In the genomic region with DNA sequence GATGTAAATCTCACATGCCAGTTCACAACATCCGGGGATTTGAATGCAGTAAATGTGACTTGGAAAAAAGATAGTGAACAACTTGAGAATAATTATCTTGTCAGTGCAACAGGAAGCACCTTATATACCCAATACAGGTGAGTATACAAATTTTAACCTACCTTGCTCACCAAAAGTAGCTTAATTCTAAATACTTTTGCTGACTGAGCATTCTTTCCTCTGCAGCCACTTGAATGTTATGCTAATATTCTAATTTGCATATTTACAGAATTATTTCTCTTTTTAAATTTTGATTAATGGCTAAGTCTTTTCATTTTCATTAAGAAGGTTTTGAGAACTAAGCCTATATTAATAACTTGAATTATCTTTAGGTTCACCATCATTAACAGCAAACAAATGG, we compare ENCODE assay signal across 8 cellular contexts.
DNase-seq lines count a peak whose midpoint lies in the region; FAIRE-seq and TF ChIP-seq lines count a peak whose summit lies in the region.
"Not testable (repeated sequence)": the region's sequence is repeated elsewhere in the genome, so short reads cannot be mapped to it uniquely, and the experiment has no call there.

No MANE protein-coding gene starts in this region.

- H3K27me3 ChIP-seq in H9 (ENCODE audit: insufficient read depth, low read length); Karpas-422 (ENCODE audit: low read length); H1 (replicated peaks in 1 of 4; ENCODE audit: control insufficient read depth in 3 of 4, extremely low read depth in 1 of 4, insufficient read depth in 3 of 4, low read length in 3 of 4); small intestine (ENCODE audit: control insufficient read depth in 2 of 2, insufficient read depth in 2 of 2, low read length in 2 of 2): not testable (repeated sequence)

- not testable (repeated sequence) for H3K36me3 Mint-ChIP-seq in H9 (ENCODE audit: insufficient read depth in 1 of 3, low read depth in 3 of 3)

- not testable (repeated sequence) for H3K4me2 ChIP-seq in H9 (ENCODE audit: insufficient read depth, insufficient read length, low read length)
- H3K4me2 ChIP-seq in Karpas-422 (ENCODE audit: low read depth, low read length, poor library complexity, severe bottlenecking) (peak overlapping the region; percentile 30), H1 (ENCODE audit: insufficient read depth in 1 of 2, low read depth in 2 of 2, low read length in 2 of 2) (0 out of 4 replicates have a peak overlapping the region, but pooled peaks of 1 of the 2 experiments have one; percentile 27)

- H3K4me1 ChIP-seq in H9 (ENCODE audit: insufficient read depth, low read length); H1 (replicated peaks in 1 of 4; ENCODE audit: control insufficient read depth in 3 of 4, insufficient read depth in 4 of 4, low read length in 3 of 4); small intestine (ENCODE audit: control insufficient read depth in 2 of 2, insufficient read depth in 1 of 2, low read depth in 1 of 2, low read length in 1 of 2): not testable (repeated sequence)
- H3K4me1 ChIP-seq in Karpas-422 (ENCODE audit: low read length), result peaks cover 46% of the 10 kb centered on the region

- H3K79me2 ChIP-seq in H9 (ENCODE audit: insufficient read depth, low read length); Karpas-422 (ENCODE audit: low read length); H1 (ENCODE audit: control insufficient read depth in 1 of 2, insufficient read depth in 2 of 2, low read length in 2 of 2): not testable (repeated sequence)

- not testable (repeated sequence) for TF ChIP-seq EP300 in H1 (IDR thresholded peaks at IDR 0.05; ENCODE audit: borderline replicate concordance in 1 of 2, low read depth in 2 of 2, low read length in 2 of 2)

- H2BK12ac ChIP-seq in H9 (ENCODE audit: insufficient read length, low read depth, low read length); H1 (ENCODE audit: low read depth, low read length): not testable (repeated sequence)

- H2AK5ac ChIP-seq in H9 (ENCODE audit: insufficient read length, low read length); H1 (ENCODE audit: low read depth, low read length): not testable (repeated sequence)

- not testable (repeated sequence) for H4K91ac ChIP-seq in H9 (ENCODE audit: insufficient read length, low read depth, low read length); H1 (replicated peaks; ENCODE audit: insufficient read length, low read length)

- TF ChIP-seq RAD21 in H1 (IDR thresholded peaks at IDR 0.05 in 1 of 2, conservative IDR thresholded peaks at IDR 0.05 in 1 of 2; ENCODE audit: low read depth in 2 of 2, low read length in 2 of 2), result not testable (repeated sequence)

- peak overlapping the region in 2 of 3 experiments; percentile 21 to 93; a peak in 3 of 7 replicates for H3K27ac Mint-ChIP-seq in H9

- not testable (repeated sequence) for H2BK5ac ChIP-seq in H9 (ENCODE audit: insufficient read length, low read length); H1 (ENCODE audit: low read depth, low read length)

- H4K20me1 ChIP-seq in H9 (ENCODE audit: control insufficient read depth, insufficient read depth, insufficient read length); Karpas-422 (ENCODE audit: insufficient read depth, low read depth, low read length); H1 (replicated peaks in 1 of 2; ENCODE audit: control insufficient read depth in 1 of 2, insufficient read depth in 2 of 2, low read length in 2 of 2): not testable (repeated sequence)

- H3K9me2 ChIP-seq in Karpas-422 (replicated peaks; ENCODE audit: insufficient read depth, low read length), result not testable (repeated sequence)

- H3K27ac ChIP-seq in H9 (ENCODE audit: insufficient read length, low read depth, low read length); Karpas-422 (ENCODE audit: low read length); H1 (ENCODE audit: low read depth, low read length); small intestine (ENCODE audit: low read depth in 1 of 2, low read length in 1 of 2): not testable (repeated sequence)

- H3K4me3 ChIP-seq in Karpas-422 (ENCODE audit: low read length); H1 (ENCODE audit: extremely low read depth in 1 of 4, insufficient read depth in 2 of 4, low read depth in 3 of 4, low read length in 4 of 4); small intestine (ENCODE audit: low read depth in 1 of 2, low read length in 2 of 2): not testable (repeated sequence)

- H3T11ph ChIP-seq in H9 (ENCODE audit: low read length), result not testable (repeated sequence)

- not testable (repeated sequence) for H3K9me3 Mint-ChIP-seq in H9

- not testable (repeated sequence) for H3K9ac ChIP-seq in H9 (ENCODE audit: extremely low read depth, insufficient read length, low read length); Karpas-422 (ENCODE audit: low read length); H1 (replicated peaks in 1 of 4; ENCODE audit: extremely low read depth in 1 of 4, low read depth in 3 of 4, low read length in 3 of 4)

- H3K4me1 Mint-ChIP-seq in H9, result peaks cover 34 to 43% of the 10 kb centered on the region in 2 experiments

- not testable (repeated sequence) for H3K14ac ChIP-seq in H9 (ENCODE audit: insufficient read depth, low read length); H1 (ENCODE audit: insufficient read length)

- H3K27me3 Mint-ChIP-seq in H9 (ENCODE audit: low read depth), result not testable (repeated sequence)

- POLR2A ChIA-PET in H1 (lab: Charles Lee; ENCODE audit: partially characterized antibody), result not testable (repeated sequence)

- not testable (repeated sequence) for H2BK15ac ChIP-seq in H9 (ENCODE audit: low read depth, low read length); H1 (ENCODE audit: low read length)

- not testable (repeated sequence) for H2BK20ac ChIP-seq in H9 (ENCODE audit: low read depth, low read length, poor library complexity, severe bottlenecking); H1 (ENCODE audit: low read length)

- TF ChIP-seq CTCF in H9 (conservative IDR thresholded peaks at IDR 0.05); H1 (IDR thresholded peaks at IDR 0.05; ENCODE audit: control extremely low read depth in 1 of 3, insufficient read depth in 1 of 3, low read depth in 1 of 3, low read length in 3 of 3): not testable (repeated sequence)

- not testable (repeated sequence) for TF ChIP-seq POLR2A in H1 (IDR thresholded peaks at IDR 0.05; ENCODE audit: control extremely low read depth in 1 of 2, low read depth in 2 of 2, low read length in 2 of 2)

- H3K4ac ChIP-seq in H9 (ENCODE audit: low read depth, low read length); H1 (replicated peaks; ENCODE audit: insufficient read length, low read depth, low read length): not testable (repeated sequence)

- H3K18ac ChIP-seq in H9 (ENCODE audit: insufficient read length, low read depth, low read length); H1 (ENCODE audit: extremely low read depth, low read length): not testable (repeated sequence)

- H3K56ac ChIP-seq in H9 (ENCODE audit: insufficient read length, low read depth, low read length); H1 (replicated peaks; ENCODE audit: insufficient read length, low read depth, low read length): not testable (repeated sequence)

- not testable (repeated sequence) for H4K5ac ChIP-seq in H9 (ENCODE audit: insufficient read length, low read depth, low read length); H1 (ENCODE audit: insufficient read length, low read depth, low read length)

- not testable (repeated sequence) for H3K4me3 Mint-ChIP-seq in H9

- not testable (repeated sequence) for DNase-seq in H9; H1 (ENCODE audit: low read depth in 1 of 2, low spot score in 2 of 2); small intestine
- DNase-seq in Karpas-422, result peak; percentile 34

- H4K8ac ChIP-seq in H9 (replicated peaks; ENCODE audit: insufficient read length, low read depth, low read length); H1 (ENCODE audit: extremely low read depth, insufficient read depth, low read length): not testable (repeated sequence)

- H3K36me3 ChIP-seq in Karpas-422 (ENCODE audit: insufficient read depth, low read length); H1 (ENCODE audit: control insufficient read depth in 2 of 4, insufficient read depth in 4 of 4, low read length in 3 of 4); small intestine (ENCODE audit: control insufficient read depth in 2 of 2, insufficient read depth in 2 of 2, low read length in 2 of 2): not testable (repeated sequence)

- H2BK120ac ChIP-seq in H9 (ENCODE audit: low read depth, low read length, poor library complexity, severe bottlenecking); H1 (replicated peaks; ENCODE audit: low read depth, low read length): not testable (repeated sequence)

- not testable (repeated sequence) for H2AFZ ChIP-seq in H9 (ENCODE audit: low read length); Karpas-422 (ENCODE audit: low read length); H1 (ENCODE audit: low read length)

- H3K79me1 ChIP-seq in H9 (ENCODE audit: insufficient read depth, low read depth, low read length, poor library complexity, severe bottlenecking); H1 (ENCODE audit: low read depth, low read length): not testable (repeated sequence)

- not testable (repeated sequence) for H3K23ac ChIP-seq in H9 (ENCODE audit: insufficient read length, low read depth, low read length); H1 (ENCODE audit: insufficient read length)

- FAIRE-seq in A204.1 (lab: Jason Lieb, UNC), result peak; percentile 21
- FAIRE-seq in G401.6 (lab: Jason Lieb, UNC), result peak; percentile 46
- FAIRE-seq in TTC549 (lab: Jason Lieb, UNC), result peak; percentile 47
- FAIRE-seq in H1 (lab: Jason Lieb, UNC), result peak; percentile 36
- peak; percentile 84 for FAIRE-seq in islet of Langerhans (lab: Jason Lieb, UNC)
- FAIRE-seq in small intestine (lab: Jason Lieb, UNC), result peak; percentile 55

- H3K23me2 ChIP-seq in H9 (ENCODE audit: insufficient read length, low read depth, low read length, poor library complexity, severe bottlenecking); H1 (ENCODE audit: low read depth, low read length): not testable (repeated sequence)

- H3K9me3 ChIP-seq in H9 (ENCODE audit: control insufficient read depth, low read depth, low read length); Karpas-422 (ENCODE audit: low read length); H1 (ENCODE audit: insufficient read depth in 2 of 2, low read depth in 1 of 2, low read length in 1 of 2); small intestine (ENCODE audit: control insufficient read depth, low read depth): not testable (repeated sequence)

- CTCF ChIA-PET in H1 (lab: Charles Lee; ENCODE audit: partially characterized antibody), result interaction anchor here (1.1 kb wide), 1 partner anchor 15 kb away, joined by 3 read pairs; no protein-coding TSS in a partner anchor

- no CpG with 5 or more reads among the region's 1 CpG for WGBS in H9 (ENCODE audit: extremely low coverage, insufficient read length, low lambda C conversion rate)
- WGBS in H1 (ENCODE audit: extremely low coverage in 1 of 2, insufficient coverage in 1 of 2, insufficient read length in 1 of 2, insufficient replicate concordance in 2 of 2, low coverage in 1 of 2, low lambda C conversion rate in 2 of 2, missing lambda C conversion rate in 1 of 2), 2 experiments, result 74% methylated on average over 1 of the region's 1 CpG; no CpG with 5 or more reads in 1 of the 2 experiments
- 79 to 100% (median 82%) methylated on average over 1 of the region's 1 CpG for WGBS in small intestine, 3 donors
